8 cellular contexts compared by ENCODE assay signal in genomic region chr7:36390199-36391090, GRCh38. TPM values are rescaled to one million over a fixed set of nuclear protein-coding genes. Genes with fewer than 3 reads are reported as not detected.
DNase-seq lines count a peak whose midpoint lies in the region; ATAC-seq and TF ChIP-seq lines count a peak whose summit lies in the region.

No MANE protein-coding gene starts in this region.

- H3K4me3 ChIP-seq in HUES48 (ENCODE audit: low read depth, low read length) (peak overlapping the region; percentile 95), fibroblast of the aortic adventitia (ENCODE audit: low read depth, low read length) (peak overlapping the region; percentile 84), neural cell (ENCODE audit: low read length) (peak overlapping the region; percentile 92)

- peaks cover 38% of the 10 kb centered on the region for H3K79me2 ChIP-seq in neural cell (replicated peaks; ENCODE audit: insufficient read depth, low read length)

- peak overlapping the region; percentile 89 for H3K27ac Mint-ChIP-seq in activated T-helper 17 cell treated with anti-CD3 and anti-CD28 coated beads, Interleukin-2, amount 50 U/mL, for 72 hours
- H3K27ac Mint-ChIP-seq in type B pancreatic cell, result peak overlapping the region; percentile 84

- peak; percentile 23 for TF ChIP-seq CTCF in fibroblast of the aortic adventitia (IDR thresholded peaks at IDR 0.05; ENCODE audit: insufficient read depth, low read length)
- peak; percentile 40 for TF ChIP-seq CTCF in neural cell (IDR thresholded peaks at IDR 0.05; ENCODE audit: poor library complexity, severe bottlenecking)
- peak; percentile 22 for TF ChIP-seq CTCF in type B pancreatic cell (conservative IDR thresholded peaks at IDR 0.05)

- peak overlapping the region; percentile 89 for H3K9ac ChIP-seq in HUES48 (ENCODE audit: low read depth, low read length)
- H3K9ac ChIP-seq in neural cell (ENCODE audit: low read length), result peak overlapping the region; percentile 73

- TF ChIP-seq RAD21 in neural cell (conservative IDR thresholded peaks at IDR 0.05), result no peak

- peak; percentile 23 for ATAC-seq in GM21526 (IDR thresholded peaks at IDR 0.05; ENCODE audit: low FRiP score, unreplicated experiment)
- ATAC-seq in activated T-helper 17 cell treated with anti-CD3 and anti-CD28 coated beads, Interleukin-2, amount 50 U/mL, for 72 hours (replicated peaks), result peak; percentile 70

- H3K27ac ChIP-seq in HUES48 (ENCODE audit: low read depth, low read length), result peak overlapping the region; percentile 100
- H3K27ac ChIP-seq in neural cell (ENCODE audit: low read length), result peak overlapping the region; percentile 81

- H3K27me3 ChIP-seq in HUES48 (ENCODE audit: control insufficient read depth, insufficient read depth, low read length) (no peaks in the 10 kb centered on the region), neural cell (ENCODE audit: insufficient read depth, low read depth, low read length) (no peaks in the 10 kb centered on the region)

- no peaks in the 10 kb centered on the region for H3K9me2 ChIP-seq in neural cell (ENCODE audit: insufficient read depth, low read length)

- peak overlapping the region; percentile 96 for H2AFZ ChIP-seq in neural cell (ENCODE audit: low read depth, low read length)

- peak; percentile 34 for TF ChIP-seq EP300 in neural cell (conservative IDR thresholded peaks at IDR 0.05; ENCODE audit: poor library complexity, severe bottlenecking)

- no peaks in the 10 kb centered on the region for H3K36me3 Mint-ChIP-seq in activated T-helper 17 cell treated with anti-CD3 and anti-CD28 coated beads, Interleukin-2, amount 50 U/mL, for 72 hours (ENCODE audit: low read depth)
- H3K36me3 Mint-ChIP-seq in type B pancreatic cell, result peaks cover 8% of the 10 kb centered on the region

- H3K4me1 Mint-ChIP-seq in activated T-helper 17 cell treated with anti-CD3 and anti-CD28 coated beads, Interleukin-2, amount 50 U/mL, for 72 hours, result peaks cover 10% of the 10 kb centered on the region
- H3K4me1 Mint-ChIP-seq in type B pancreatic cell (ENCODE audit: unreplicated experiment), result peaks cover 22% of the 10 kb centered on the region

- H3K9me3 Mint-ChIP-seq in activated T-helper 17 cell treated with anti-CD3 and anti-CD28 coated beads, Interleukin-2, amount 50 U/mL, for 72 hours, result no peaks in the 10 kb centered on the region
- no peaks in the 10 kb centered on the region for H3K9me3 Mint-ChIP-seq in type B pancreatic cell

- no peaks in the 10 kb centered on the region; the same call in 1 of the 2 replicates for H3K9me3 ChIP-seq in HUES48 (ENCODE audit: control insufficient read depth, insufficient read depth, low read length)
- H3K9me3 ChIP-seq in neural cell (ENCODE audit: low read length), result no peaks in the 10 kb centered on the region

- H3K27me3 Mint-ChIP-seq in activated T-helper 17 cell treated with anti-CD3 and anti-CD28 coated beads, Interleukin-2, amount 50 U/mL, for 72 hours, result no peaks in the 10 kb centered on the region
- no peaks in the 10 kb centered on the region for H3K27me3 Mint-ChIP-seq in type B pancreatic cell

- peak overlapping the region; percentile 72 for H3K4me2 ChIP-seq in neural cell (ENCODE audit: low read length)

- H3K36me3 ChIP-seq in HUES48 (ENCODE audit: control insufficient read depth, insufficient read depth, low read length) (no peaks in the 10 kb centered on the region), neural cell (ENCODE audit: insufficient read depth, low read length) (no peaks in the 10 kb centered on the region)

- H4K20me1 ChIP-seq in neural cell (ENCODE audit: insufficient read depth), result no peaks in the 10 kb centered on the region

- H3F3A ChIP-seq in neural cell (ENCODE audit: insufficient read depth, low read length, poor library complexity, severe bottlenecking), result no peaks in the 10 kb centered on the region

- peak overlapping the region; percentile 86 for H3K4me3 Mint-ChIP-seq in activated T-helper 17 cell treated with anti-CD3 and anti-CD28 coated beads, Interleukin-2, amount 50 U/mL, for 72 hours
- H3K4me3 Mint-ChIP-seq in type B pancreatic cell, result peak overlapping the region; percentile 90

- peak; percentile 95 for DNase-seq in DMS 273 (lab: John Stamatoyannopoulos, UW; ENCODE audit: unreplicated experiment)
- DNase-seq in NOMO-1 treated with dmso at 0.1 percent for 144 hours (lab: John Stamatoyannopoulos, UW; ENCODE audit: unreplicated experiment), result peak; percentile 36
- peak; percentile 78 for DNase-seq in fibroblast of the aortic adventitia (ENCODE audit: low read depth)
- peak; percentile 85 for DNase-seq in type B pancreatic cell (ENCODE audit: extremely low spot score, unreplicated experiment)

- H3K4me1 ChIP-seq in HUES48 (ENCODE audit: control insufficient read depth, insufficient read depth, low read length), result peaks cover 34% of the 10 kb centered on the region

TF ChIP-seq in neural cell, 6 proteins besides CTCF, POLR2A, EP300 and RAD21:
- TF ChIP-seq MXI1 (conservative IDR thresholded peaks at IDR 0.05; ENCODE audit: poor library complexity, severe bottlenecking) (no peak), POLR2AphosphoS5 (IDR thresholded peaks at IDR 0.05) (peak; percentile 38), REST (IDR thresholded peaks at IDR 0.05; ENCODE audit: borderline replicate concordance) (no peak)
TF ChIP-seq in neural cell: peak in this region for 1.

RNA-seq across cellular contexts. Expression of gene ANLN, which starts 0.8 kb away (rescaled TPM):
- 10 to 100 TPM; 64.3 to 67.1 TPM for total RNA-seq in activated T-helper 17 cell treated with anti-CD3 and anti-CD28 coated beads, Interleukin-2, amount 50 U/mL, for 72 hours
- total RNA-seq in fibroblast of the aortic adventitia (ENCODE audit: low replicate concordance) (9.1 and 171 TPM in 2 replicates), type B pancreatic cell (ENCODE audit: low replicate concordance) (23.8 and 68.3 TPM in 2 replicates)
- polyA plus RNA-seq in neural cell, result 4.2 and 5.8 TPM in 2 replicates
- polyA minus RNA-seq in neural cell, result 5.6 and 8.5 TPM in 2 replicates

Comparison
In these comparisons a context has a peak if more than half of its experiments do, and no peak if none do; other contexts are left out.
1. Peak in every context shown above with its lines: DNase-seq, ATAC-seq, H3K4me3 ChIP-seq and H3K27ac ChIP-seq.
2. DNase-seq: peak in every context shown above with its lines; median percentile 95 in DMS 273; 85 in type B pancreatic cell; 78 in fibroblast of the aortic adventitia; 36 in NOMO-1 treated with dmso at 0.1 percent for 144 hours.